17 cellular contexts compared by ENCODE assay signal in the genomic region with DNA sequence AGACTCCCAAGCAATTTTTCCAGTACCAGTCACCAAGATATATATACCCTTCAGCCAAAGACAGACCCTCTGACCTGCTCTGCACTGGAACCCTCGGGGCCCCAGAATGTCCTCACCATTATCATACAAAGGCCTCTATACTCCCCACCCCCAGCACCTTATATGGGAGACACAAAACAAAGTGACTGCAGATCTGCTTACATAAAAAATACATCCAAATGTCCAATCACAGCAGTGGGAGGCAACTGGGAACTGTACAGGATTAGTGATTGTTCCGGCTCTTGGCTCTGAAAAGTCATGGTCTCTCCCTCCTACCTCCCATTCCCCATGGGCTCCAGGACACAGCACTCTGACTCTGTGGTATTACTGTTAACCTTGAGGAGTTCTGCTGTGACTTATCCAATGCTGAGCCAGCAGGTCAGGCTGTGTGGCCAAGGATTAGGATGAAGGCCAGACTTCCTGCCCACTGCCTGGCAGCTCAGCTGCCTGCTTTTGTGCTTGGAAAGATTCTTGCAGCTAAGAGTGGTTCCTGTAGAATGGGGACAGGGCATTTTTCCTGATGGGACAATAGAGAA. TPM values are rescaled to one million over a fixed set of nuclear protein-coding genes. Genes with fewer than 3 reads are reported as not detected.
DNase-seq lines count a peak whose midpoint lies in the region; ATAC-seq, FAIRE-seq and TF ChIP-seq lines count a peak whose summit lies in the region.
"Had no signal": no experiment of that assay in that cellular context is flagged by ENCODE, and none has a peak within 500 bp of the region (broad histone marks: within the 10 kb centered on the region; RNA-seq: fewer than 3 reads in every experiment).

No MANE protein-coding gene starts in this region.

- no peak; the same call in 2 of the 3 replicates for ATAC-seq in K562
- ATAC-seq in sciatic nerve = peak; percentile 42
- ATAC-seq in HG03097 (IDR thresholded peaks at IDR 0.05; ENCODE audit: low FRiP score, unreplicated experiment) = no peak
- ATAC-seq in foreskin keratinocyte = no peak

- H3K4me3 Mint-ChIP-seq in HFFc6 = no peak overlapping the region
- H3K4me3 Mint-ChIP-seq: CD14-positive monocyte had no signal

- in situ Hi-C loops in K562 (cut with MboI) = no loop called here

- H3K9ac ChIP-seq in K562 (ENCODE audit: insufficient read depth in 1 of 2, low read depth in 2 of 2, low read length in 2 of 2) = peak overlapping the region in 1 of 2 experiments; percentile 14; a peak in 1 of 4 replicates

- H3K27me3 ChIP-seq in K562 (ENCODE audit: control insufficient read depth in 2 of 2, insufficient read depth in 2 of 2, low read length in 2 of 2) (no peaks in the 10 kb centered on the region), foreskin keratinocyte (no peaks in the 10 kb centered on the region)
- H3K27me3 ChIP-seq: esophagus squamous epithelium, pancreas, suprapubic skin had no signal

- TF ChIP-seq CTCF in HFFc6 (IDR thresholded peaks at IDR 0.05) = no peak
- no peak for TF ChIP-seq CTCF in K562 (IDR thresholded peaks at IDR 0.05 in 2 of 3, conservative IDR thresholded peaks at IDR 0.05 in 1 of 3; ENCODE audit: insufficient read depth in 2 of 3, low read depth in 1 of 3, low read length in 3 of 3)
- TF ChIP-seq CTCF in foreskin keratinocyte (conservative IDR thresholded peaks at IDR 0.05) = no peak

- no peaks in the 10 kb centered on the region for H4K20me1 ChIP-seq in K562 (replicated peaks; ENCODE audit: control insufficient read depth, insufficient read depth, low read length)

- H3K79me2 ChIP-seq in K562 (ENCODE audit: control insufficient read depth, insufficient read depth, low read length) = no peaks in the 10 kb centered on the region

- no peak for TF ChIP-seq POLR2A in K562 (conservative IDR thresholded peaks at IDR 0.05)

- H3K27ac ChIP-seq in K562 (ENCODE audit: extremely low read depth, low read depth, low read length) (no peak overlapping the region), foreskin keratinocyte (no peak overlapping the region)
- H3K27ac ChIP-seq: esophagus squamous epithelium, suprapubic skin had no signal

- peaks cover 20% of the 10 kb centered on the region for H3K4me1 Mint-ChIP-seq in HFFc6 (ENCODE audit: low read depth)

- TF ChIP-seq RAD21 in K562 (CRISPR knock-in tag; conservative IDR thresholded peaks at IDR 0.05 in 1 of 2, IDR thresholded peaks at IDR 0.05 in 1 of 2) = no peak

- peaks cover 0 to 8% of the 10 kb centered on the region in 2 experiments; a peak in 3 of 5 replicates for H3K4me1 ChIP-seq in K562 (replicated peaks in 1 of 2; ENCODE audit: control insufficient read depth in 2 of 2, insufficient read depth in 2 of 2, low read length in 2 of 2)
- H3K4me1 ChIP-seq in foreskin keratinocyte = no peaks in the 10 kb centered on the region
- H3K4me1 ChIP-seq: esophagus squamous epithelium, suprapubic skin had no signal

- no peak for TF ChIP-seq EP300 in K562 (IDR thresholded peaks at IDR 0.05; ENCODE audit: low read length)

- no TSS peak for BruUV-seq in K562 (replicated peaks; lab: Mats Ljungman, UMichigan)

- CTCF ChIA-PET in K562 (lab: Yijun Ruan, JAX; ENCODE audit: low intra/inter-chr PET ratio) = interaction anchor here (5.5 kb wide), 1 partner anchor 72 kb away, joined by 68 read pairs; no protein-coding TSS in a partner anchor

- no peaks in the 10 kb centered on the region for H3K36me3 Mint-ChIP-seq in HFFc6 (ENCODE audit: low read depth)

- FAIRE-seq in K562 (lab: Jason Lieb, UNC) = peak; percentile 15
- FAIRE-seq: pancreas had no signal

- no peaks in the 10 kb centered on the region for H3K9me1 ChIP-seq in K562 (ENCODE audit: control insufficient read depth, insufficient read depth, low read length)

- H2AFZ ChIP-seq in K562 (ENCODE audit: low read depth, low read length) = peak overlapping the region; percentile 68

- WGBS in K562 (ENCODE audit: insufficient coverage, low coverage, missing lambda C conversion rate) = 46% methylated on average over 2 of the region's 2 CpGs

- H3K4me2 ChIP-seq in K562 (ENCODE audit: insufficient read depth, low read length) = no peak overlapping the region

- H3K27me3 Mint-ChIP-seq in HFFc6 (ENCODE audit: insufficient read depth) = no peaks in the 10 kb centered on the region

- POLR2A ChIA-PET in K562 (lab: Yijun Ruan, JAX) = interaction anchor here (1.8 kb wide), 1 partner anchor 14 kb away, joined by 5 read pairs; no protein-coding TSS in a partner anchor

- peak overlapping the region; percentile 42; the same call in 1 of the 2 replicates for H3K27ac Mint-ChIP-seq in HFFc6

- no peak overlapping the region for H3K4me3 ChIP-seq in K562
- H3K4me3 ChIP-seq: esophagus squamous epithelium, pancreas, suprapubic skin had no signal

- H3K36me3 ChIP-seq in K562 (ENCODE audit: control insufficient read depth, insufficient read depth, low read length) = no peaks in the 10 kb centered on the region
- H3K36me3 ChIP-seq: esophagus squamous epithelium, pancreas had no signal

- H3K9me3 ChIP-seq in K562 (replicated peaks; ENCODE audit: control insufficient read depth, insufficient read depth, low read depth, low read length) = no peaks in the 10 kb centered on the region
- H3K9me3 ChIP-seq: esophagus squamous epithelium, pancreas, suprapubic skin had no signal

- H3K9me3 Mint-ChIP-seq in HFFc6 = no peaks in the 10 kb centered on the region
- H3K9me3 Mint-ChIP-seq: CD14-positive monocyte had no signal

- DNase-seq in HFFc6 (no peak), K562 (ENCODE audit: extremely low read depth in 1 of 4, low spot score in 3 of 4) (no peak), kidney glomerular epithelial cell (lab: John Stamatoyannopoulos, UW) (peak; percentile 51), sciatic nerve (ENCODE audit: low spot score) (no peak), AG08396 (ENCODE audit: low spot score) (no peak), LoVo (ENCODE audit: low spot score) (no peak), foreskin keratinocyte (no peak)
- DNase-seq: activated T-cell treated with anti-CD3 and anti-CD28 coated beads, Interleukin-2, amount 50 U/mL, for 48 hours; cortex of kidney; esophagus squamous epithelium; NCI-H2081 treated with DMSO at 0.1 percent for 48 hours; SHP77 treated with DMSO at 0.1 percent for 48 hours; T-helper 9 cell had no signal

- intact Hi-C loops in K562 (cut with micrococcal nuclease) = no loop called here
- intact Hi-C loops in sciatic nerve (cut with DNase I) = no loop called here

RNA-seq across cellular contexts. Expression of gene OXA1L, which starts 13.7 kb away (rescaled TPM):
- total RNA-seq in HFFc6 (2021; fragmentation: NEBNext Ultra II Directional; extraction: Animal tissue kit (Norgen Biotek cat#: 25700)) = 100 to 1,000 TPM in 2 of 6 experiments, 10 to 100 TPM in 4; 87.1 to 108 (median 92.9) TPM
- total RNA-seq in K562 (2011; cell fraction: chromatin; rRNA removed; ENCODE audit: low replicate concordance) = 185 and 201 TPM in 2 replicates
- 139 and 158 TPM in 2 replicates for total RNA-seq in K562 (2011; cell fraction: nucleolus; rRNA removed)
- 191 and 256 TPM in 2 replicates for total RNA-seq in K562 (2011; cell fraction: nucleoplasm; rRNA removed)
- total RNA-seq in K562 (2014; rRNA removed) (145 and 157 TPM in 2 replicates), K562 (2014; rRNA removed; fragmentation: Illumina TruSeq; extraction: Trizol) (99.6 and 100 TPM in 2 replicates), K562 (2015; rRNA removed; fragmentation: Illumina TruSeq; extraction: Trizol) (115 TPM in 2 replicates), K562 (2021) (119 and 125 TPM in 2 replicates), sciatic nerve (62.8 TPM), foreskin keratinocyte (78.7 and 85.8 TPM in 2 replicates)
- polyA plus RNA-seq in K562 (2011; rRNA removed) (166 and 183 TPM in 2 replicates), K562 (2014; fragmentation: Illumina TruSeq; extraction: Trizol) (204 and 210 TPM in 2 replicates), K562 (2014; fragmentation: Nextera tagmentation; extraction: Ambion mirVana) (100 to 1,000 TPM; 137 to 166 TPM), K562 (2014; rRNA removed) (195 and 210 TPM in 2 replicates), foreskin keratinocyte (85.0 and 92.2 TPM in 2 replicates)
- 170 and 202 TPM in 2 replicates for polyA plus RNA-seq in K562 (2011; cell fraction: cytosol; rRNA removed)
- polyA plus RNA-seq in K562 (2011; cell fraction: nucleus; rRNA removed) = 331 and 388 TPM in 2 replicates
- polyA plus RNA-seq in K562 (2012) = 129 and 159 TPM in 2 replicates
- polyA minus RNA-seq in K562 (2011; rRNA and poly(A)+ RNA removed) = 103 and 117 TPM in 2 replicates
- polyA minus RNA-seq in K562 (2011; cell fraction: cytosol; rRNA and poly(A)+ RNA removed) = 64.9 and 65.9 TPM in 2 replicates
- 81.6 and 132 TPM in 2 replicates for polyA minus RNA-seq in K562 (2011; cell fraction: nucleus; rRNA and poly(A)+ RNA removed)

RNA-seq across cellular contexts. Expression of gene SLC7A7, which starts 35.0 kb away (rescaled TPM):
- 1 to 10 TPM in 1 of 6 experiments, under 1 TPM in 5; 0.31 to 1.3 (median 0.56) TPM for total RNA-seq in HFFc6 (2021; fragmentation: NEBNext Ultra II Directional; extraction: Animal tissue kit (Norgen Biotek cat#: 25700))
- 0.69 and 0.76 TPM in 2 replicates for total RNA-seq in K562 (2011; cell fraction: chromatin; rRNA removed; ENCODE audit: low replicate concordance)
- 0.33 and 0.53 TPM in 2 replicates for total RNA-seq in K562 (2011; cell fraction: nucleolus; rRNA removed)
- total RNA-seq in K562 (2011; cell fraction: nucleoplasm; rRNA removed) = 0.31 and 0.66 TPM in 2 replicates
- total RNA-seq in K562 (2014; rRNA removed) = 0.41 TPM in 1 of 2 replicates, not detected in the other
- 0.07 TPM in 1 of 2 replicates, not detected in the other for total RNA-seq in K562 (2014; rRNA removed; fragmentation: Illumina TruSeq; extraction: Trizol)
- total RNA-seq in K562 (2015; rRNA removed; fragmentation: Illumina TruSeq; extraction: Trizol) = 0.11 and 0.14 TPM in 2 replicates
- 0.36 and 0.60 TPM in 2 replicates for total RNA-seq in K562 (2021)
- polyA plus RNA-seq in K562 (2011; rRNA removed) = 0.38 and 0.45 TPM in 2 replicates
- 0.27 TPM in 2 replicates for polyA plus RNA-seq in K562 (2011; cell fraction: cytosol; rRNA removed)
- 0.29 and 0.48 TPM in 2 replicates for polyA plus RNA-seq in K562 (2011; cell fraction: nucleus; rRNA removed)
- polyA plus RNA-seq in K562 (2012) = 0.20 and 0.80 TPM in 2 replicates
- polyA plus RNA-seq in K562 (2014; fragmentation: Illumina TruSeq; extraction: Trizol) = 0.22 and 0.46 TPM in 2 replicates
- under 1 TPM; 0.24 to 0.32 TPM for polyA plus RNA-seq in K562 (2014; fragmentation: Nextera tagmentation; extraction: Ambion mirVana)
- polyA plus RNA-seq in K562 (2014; rRNA removed) = 0.68 and 1.0 TPM in 2 replicates
- polyA minus RNA-seq in K562 (2011; rRNA and poly(A)+ RNA removed) = 0.27 and 0.39 TPM in 2 replicates
- polyA minus RNA-seq in K562 (2011; cell fraction: cytosol; rRNA and poly(A)+ RNA removed) = not detected in 2 replicates
- polyA minus RNA-seq in K562 (2011; cell fraction: nucleus; rRNA and poly(A)+ RNA removed) = not detected in 2 replicates
- 9.7 TPM for total RNA-seq in sciatic nerve
- 0.75 and 1.1 TPM in 2 replicates for total RNA-seq in foreskin keratinocyte
- 0.41 and 0.59 TPM in 2 replicates for polyA plus RNA-seq in foreskin keratinocyte

RNA-seq across cellular contexts. Expression of gene MRPL52, which starts 49.5 kb away (rescaled TPM):
- total RNA-seq in HFFc6 (2021; fragmentation: NEBNext Ultra II Directional; extraction: Animal tissue kit (Norgen Biotek cat#: 25700)) = 100 to 1,000 TPM; 135 to 195 (median 167) TPM
- total RNA-seq in K562 (2011; cell fraction: chromatin; rRNA removed; ENCODE audit: low replicate concordance) = 70.4 and 75.8 TPM in 2 replicates
- 57.0 and 70.0 TPM in 2 replicates for total RNA-seq in K562 (2011; cell fraction: nucleolus; rRNA removed)
- 73.5 and 91.2 TPM in 2 replicates for total RNA-seq in K562 (2011; cell fraction: nucleoplasm; rRNA removed)
- total RNA-seq in K562 (2014; rRNA removed) = 161 and 168 TPM in 2 replicates
- 162 and 169 TPM in 2 replicates for total RNA-seq in K562 (2014; rRNA removed; fragmentation: Illumina TruSeq; extraction: Trizol)
- total RNA-seq in K562 (2015; rRNA removed; fragmentation: Illumina TruSeq; extraction: Trizol) = 169 and 170 TPM in 2 replicates
- 213 and 214 TPM in 2 replicates for total RNA-seq in K562 (2021)
- polyA plus RNA-seq in K562 (2011; rRNA removed) = 107 and 113 TPM in 2 replicates
- 60.6 and 83.2 TPM in 2 replicates for polyA plus RNA-seq in K562 (2011; cell fraction: cytosol; rRNA removed)
- 55.8 and 68.8 TPM in 2 replicates for polyA plus RNA-seq in K562 (2011; cell fraction: nucleus; rRNA removed)
- 149 and 246 TPM in 2 replicates for polyA plus RNA-seq in K562 (2012)
- 71.1 and 71.5 TPM in 2 replicates for polyA plus RNA-seq in K562 (2014; fragmentation: Illumina TruSeq; extraction: Trizol)
- polyA plus RNA-seq in K562 (2014; fragmentation: Nextera tagmentation; extraction: Ambion mirVana) = 10 to 100 TPM; 56.5 to 79.8 TPM
- 173 and 220 TPM in 2 replicates for polyA plus RNA-seq in K562 (2014; rRNA removed)
- 24.4 and 36.8 TPM in 2 replicates for polyA minus RNA-seq in K562 (2011; rRNA and poly(A)+ RNA removed)
- 42.3 and 44.0 TPM in 2 replicates for polyA minus RNA-seq in K562 (2011; cell fraction: cytosol; rRNA and poly(A)+ RNA removed)
- polyA minus RNA-seq in K562 (2011; cell fraction: nucleus; rRNA and poly(A)+ RNA removed) = 20.5 and 28.9 TPM in 2 replicates
- total RNA-seq in sciatic nerve = 34.0 TPM
- total RNA-seq in foreskin keratinocyte = 176 and 219 TPM in 2 replicates
- 418 and 434 TPM in 2 replicates for polyA plus RNA-seq in foreskin keratinocyte

RNA-seq across cellular contexts. Expression of gene MMP14, which starts 56.2 kb away (rescaled TPM):
- 100 to 1,000 TPM; 284 to 322 (median 298) TPM for total RNA-seq in HFFc6 (2021; fragmentation: NEBNext Ultra II Directional; extraction: Animal tissue kit (Norgen Biotek cat#: 25700))
- total RNA-seq in K562 (2011; cell fraction: chromatin; rRNA removed; ENCODE audit: low replicate concordance) = 9.3 and 17.2 TPM in 2 replicates
- total RNA-seq in K562 (2011; cell fraction: nucleolus; rRNA removed) = 8.4 and 8.8 TPM in 2 replicates
- 7.2 and 9.0 TPM in 2 replicates for total RNA-seq in K562 (2011; cell fraction: nucleoplasm; rRNA removed)
- total RNA-seq in K562 (2014; rRNA removed) (0.36 and 0.65 TPM in 2 replicates), K562 (2014; rRNA removed; fragmentation: Illumina TruSeq; extraction: Trizol) (0.51 and 0.80 TPM in 2 replicates), K562 (2015; rRNA removed; fragmentation: Illumina TruSeq; extraction: Trizol) (0.94 and 0.98 TPM in 2 replicates), K562 (2021) (2.3 and 4.5 TPM in 2 replicates), sciatic nerve (138 TPM), foreskin keratinocyte (234 and 241 TPM in 2 replicates)
- polyA plus RNA-seq in K562 (2011; rRNA removed) (2.1 and 2.9 TPM in 2 replicates), K562 (2014; fragmentation: Illumina TruSeq; extraction: Trizol) (1.2 and 1.3 TPM in 2 replicates), K562 (2014; fragmentation: Nextera tagmentation; extraction: Ambion mirVana) (not detected), K562 (2014; rRNA removed) (2.8 and 5.8 TPM in 2 replicates), foreskin keratinocyte (148 and 159 TPM in 2 replicates)
- 3.2 and 3.4 TPM in 2 replicates for polyA plus RNA-seq in K562 (2011; cell fraction: cytosol; rRNA removed)
- 15.7 and 30.4 TPM in 2 replicates for polyA plus RNA-seq in K562 (2011; cell fraction: nucleus; rRNA removed)
- 1.5 and 4.9 TPM in 2 replicates for polyA plus RNA-seq in K562 (2012)
- 0.35 and 0.39 TPM in 2 replicates for polyA minus RNA-seq in K562 (2011; rRNA and poly(A)+ RNA removed)
- 1.0 TPM in 1 of 2 replicates, not detected in the other for polyA minus RNA-seq in K562 (2011; cell fraction: cytosol; rRNA and poly(A)+ RNA removed)
- 2.0 and 2.6 TPM in 2 replicates for polyA minus RNA-seq in K562 (2011; cell fraction: nucleus; rRNA and poly(A)+ RNA removed)
